ENCODE assay signal across 14 cellular contexts in the genomic region with DNA sequence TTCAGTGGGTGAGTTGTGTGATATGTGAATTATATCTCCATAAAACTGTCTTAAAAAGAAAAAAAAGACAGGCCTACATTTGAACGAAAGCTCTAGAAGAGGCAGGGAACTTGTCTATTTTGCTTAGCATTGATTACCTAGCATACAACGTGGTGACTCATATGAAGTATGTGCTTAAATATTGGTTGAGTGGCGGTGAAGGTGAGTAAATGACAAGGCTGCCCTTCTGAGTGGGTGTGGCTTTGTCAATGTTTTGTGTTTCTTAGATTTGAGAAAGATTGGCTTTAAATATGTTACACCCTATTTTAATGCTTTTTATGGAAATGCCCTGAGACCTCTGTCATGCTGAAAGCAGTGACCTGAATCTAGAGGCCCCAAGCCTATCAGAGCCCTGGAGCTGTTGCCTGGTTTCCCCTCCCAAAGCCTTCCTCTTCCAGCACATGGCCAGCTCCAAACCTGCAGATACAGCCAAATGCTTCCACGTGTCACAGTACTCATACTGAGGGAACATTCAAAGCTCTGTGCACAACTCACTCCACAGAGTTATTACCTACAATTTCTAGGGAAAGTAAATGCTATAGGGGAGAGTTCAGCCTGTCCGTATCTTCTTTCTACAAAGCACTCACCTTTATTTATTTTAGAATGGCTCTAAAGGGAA.
A peak's percentile ranks its signal among the peaks of the same experiment; 100 is the strongest.
DNase-seq lines count a peak whose midpoint lies in the region; ATAC-seq, FAIRE-seq and TF ChIP-seq lines count a peak whose summit lies in the region.
"Had no signal": no experiment of that assay in that cellular context is flagged by ENCODE, and none has a peak within 500 bp of the region (broad histone marks: within the 10 kb centered on the region; RNA-seq: fewer than 3 reads in every experiment).

No MANE protein-coding gene starts in this region.

- H3K9ac ChIP-seq in HepG2 (ENCODE audit: insufficient read depth, low read depth, low read length), result no peak overlapping the region

- ATAC-seq in HepG2 (peak; percentile 36; the same call in 1 of the 3 replicates), right lobe of liver (no peak), upper lobe of right lung (peak; percentile 34)

- intact Hi-C loops in HepG2 (cut with micrococcal nuclease; ENCODE audit: unreplicated experiment), result no loop called here
- intact Hi-C loops in right lobe of liver (cut with DNase I), result no loop called here
- intact Hi-C loops in esophagus muscularis mucosa (cut with DNase I), result no loop called here
- intact Hi-C loops in upper lobe of right lung (cut with DNase I), result no loop called here
- intact Hi-C loops in activated CD4-positive, alpha-beta memory T cell treated with anti-CD3 and anti-CD28 coated beads for 36 hours (cut with micrococcal nuclease), result no loop called here

- no peak overlapping the region for H2AFZ ChIP-seq in HepG2 (ENCODE audit: low read length)

- no peaks in the 10 kb centered on the region for H3K36me3 Mint-ChIP-seq in activated CD4-positive, alpha-beta memory T cell treated with anti-CD3 and anti-CD28 coated beads for 36 hours

- no peak for TF ChIP-seq RAD21 in HepG2 (CRISPR knock-in tag; IDR thresholded peaks at IDR 0.05)

- 20% methylated on average over 5 of the region's 5 CpGs for WGBS in HepG2 (ENCODE audit: low lambda C conversion rate)
- 70% methylated on average over 5 of the region's 5 CpGs for WGBS in right lobe of liver (ENCODE audit: insufficient coverage, low coverage, low lambda C conversion rate, missing lambda C conversion rate)
- 85% methylated on average over 5 of the region's 5 CpGs for WGBS in esophagus muscularis mucosa

- in situ Hi-C loops in HepG2 (cut with HindIII; ENCODE audit: extremely low pct_ligation_motif_present, low pct_unique_long_range_greater_than_20kb), result no loop called here

- H3K4me3 ChIP-seq in HepG2 (replicated peaks in 1 of 3; ENCODE audit: insufficient read depth in 1 of 3, low read depth in 2 of 3, low read length in 3 of 3), result no peak overlapping the region
- no peak overlapping the region for H3K4me3 ChIP-seq in right lobe of liver
- H3K4me3 ChIP-seq in esophagus muscularis mucosa, result no peak overlapping the region
- no peak overlapping the region for H3K4me3 ChIP-seq in upper lobe of right lung

- DNase-seq in HepG2 (ENCODE audit: low spot score), result peak; percentile 23
- DNase-seq in right lobe of liver, result no peak
- DNase-seq in SW480 (ENCODE audit: low spot score), result peak; percentile 1
- peak; percentile 53 for DNase-seq in esophagus muscularis mucosa (ENCODE audit: extremely low spot score)
- DNase-seq in upper lobe of right lung, result no peak
- DNase-seq in activated CD4-positive, alpha-beta memory T cell treated with anti-CD3 and anti-CD28 coated beads for 36 hours, result no peak
- no peak for DNase-seq in NCI-H1694 (lab: John Stamatoyannopoulos, UW)
- DNase-seq in kidney glomerular epithelial cell (lab: John Stamatoyannopoulos, UW), result no peak
- DNase-seq: C1 segment of cervical spinal cord; CD4-positive, alpha-beta T cell; DND-41; GDM1; H9 had no signal

- H3K27ac ChIP-seq in HepG2 (ENCODE audit: extremely low read length, insufficient read depth, low read length) (no peak overlapping the region), right lobe of liver (no peak overlapping the region), esophagus muscularis mucosa (replicated peaks in 1 of 4) (no peak overlapping the region), upper lobe of right lung (no peak overlapping the region)

- no peaks in the 10 kb centered on the region for H3K4me1 Mint-ChIP-seq in activated CD4-positive, alpha-beta memory T cell treated with anti-CD3 and anti-CD28 coated beads for 36 hours (ENCODE audit: low read depth)
- H3K4me1 Mint-ChIP-seq: B cell had no signal

- TF ChIP-seq EP300 in HepG2 (IDR thresholded peaks at IDR 0.05; ENCODE audit: low read depth in 2 of 2, low read length in 2 of 2) (no peak), HepG2 (CRISPR knock-in tag; IDR thresholded peaks at IDR 0.05; ENCODE audit: borderline replicate concordance) (no peak), esophagus muscularis mucosa (IDR thresholded peaks at IDR 0.05) (no peak)

- CTCF ChIA-PET in HepG2 (lab: Yijun Ruan, JAX; ENCODE audit: low intra/inter-chr PET ratio, low total read pairs), result no interaction called here
- CTCF ChIA-PET in activated CD4-positive, alpha-beta memory T cell treated with anti-CD3 and anti-CD28 coated beads for 36 hours (lab: Charles Lee), result interaction anchor here (0.6 kb wide), 1 partner anchor 42 kb away, joined by 3 read pairs; no protein-coding TSS in a partner anchor

- peaks cover 0 to 7% of the 10 kb centered on the region in 2 experiments; a peak in 2 of 5 replicates for H3K27me3 ChIP-seq in HepG2 (ENCODE audit: control insufficient read depth in 1 of 2, insufficient read depth in 2 of 2, low read length in 2 of 2)
- H3K27me3 ChIP-seq in right lobe of liver, result no peaks in the 10 kb centered on the region
- H3K27me3 ChIP-seq in esophagus muscularis mucosa, result peaks cover 0 to 5% (median 0%) of the 10 kb centered on the region in 4 donors
- no peaks in the 10 kb centered on the region for H3K27me3 ChIP-seq in upper lobe of right lung

- H3K36me3 ChIP-seq in HepG2 (replicated peaks in 1 of 2; ENCODE audit: control insufficient read depth in 1 of 2, insufficient read depth in 2 of 2, low read length in 2 of 2), result no peaks in the 10 kb centered on the region
- H3K36me3 ChIP-seq in right lobe of liver, result no peaks in the 10 kb centered on the region
- no peaks in the 10 kb centered on the region for H3K36me3 ChIP-seq in esophagus muscularis mucosa
- no peaks in the 10 kb centered on the region for H3K36me3 ChIP-seq in upper lobe of right lung

- H3K79me2 ChIP-seq in HepG2 (ENCODE audit: insufficient read depth, low read length), result no peaks in the 10 kb centered on the region

- FAIRE-seq in HepG2 (lab: Jason Lieb, UNC), result no peak

- no TSS peak for BruUV-seq in HepG2 (replicated peaks; lab: Mats Ljungman, UMichigan)

- POLR2A ChIA-PET in HepG2 (lab: Yijun Ruan, JAX), result no interaction called here
- POLR2A ChIA-PET in activated CD4-positive, alpha-beta memory T cell treated with anti-CD3 and anti-CD28 coated beads for 36 hours (lab: Charles Lee), result no interaction called here

- H3K4me1 ChIP-seq in HepG2 (ENCODE audit: insufficient read depth, low read length) (no peaks in the 10 kb centered on the region), right lobe of liver (no peaks in the 10 kb centered on the region), esophagus muscularis mucosa (no peaks in the 10 kb centered on the region), upper lobe of right lung (no peaks in the 10 kb centered on the region)

- TF ChIP-seq POLR2A in HepG2 (IDR thresholded peaks at IDR 0.05; ENCODE audit: insufficient read depth in 1 of 2, low read depth in 2 of 2, low read length in 2 of 2) (no peak), right lobe of liver (IDR thresholded peaks at IDR 0.05) (no peak), esophagus muscularis mucosa (IDR thresholded peaks at IDR 0.05; ENCODE audit: low read depth) (no peak)

- H3K9me3 ChIP-seq in HepG2 (ENCODE audit: low read length) (no peaks in the 10 kb centered on the region), right lobe of liver (no peaks in the 10 kb centered on the region), esophagus muscularis mucosa (no peaks in the 10 kb centered on the region), upper lobe of right lung (no peaks in the 10 kb centered on the region)

- H3K27me3 Mint-ChIP-seq in activated CD4-positive, alpha-beta memory T cell treated with anti-CD3 and anti-CD28 coated beads for 36 hours, result peaks cover 5% of the 10 kb centered on the region

- no peak for TF ChIP-seq CTCF in HepG2 (CRISPR knock-in tag; IDR thresholded peaks at IDR 0.05)
- TF ChIP-seq CTCF in right lobe of liver (IDR thresholded peaks at IDR 0.05), result no peak
- TF ChIP-seq CTCF in esophagus muscularis mucosa (IDR thresholded peaks at IDR 0.05), result no peak
- no peak for TF ChIP-seq CTCF in upper lobe of right lung (IDR thresholded peaks at IDR 0.05)

- no peaks in the 10 kb centered on the region for H4K20me1 ChIP-seq in HepG2 (ENCODE audit: insufficient read depth, low read length)

- H3K27ac Mint-ChIP-seq in activated CD4-positive, alpha-beta memory T cell treated with anti-CD3 and anti-CD28 coated beads for 36 hours, result no peak overlapping the region
- H3K27ac Mint-ChIP-seq: B cell; CD4-positive, alpha-beta T cell; H9 had no signal

- no peaks in the 10 kb centered on the region for H3K9me3 Mint-ChIP-seq in activated CD4-positive, alpha-beta memory T cell treated with anti-CD3 and anti-CD28 coated beads for 36 hours
- H3K9me3 Mint-ChIP-seq: CD4-positive, alpha-beta T cell; H9 had no signal

- H3K4me2 ChIP-seq in HepG2 (ENCODE audit: low read depth, low read length), result no peak overlapping the region

- no peak overlapping the region for H3K4me3 Mint-ChIP-seq in activated CD4-positive, alpha-beta memory T cell treated with anti-CD3 and anti-CD28 coated beads for 36 hours
- H3K4me3 Mint-ChIP-seq: B cell; CD4-positive, alpha-beta T cell; H9 had no signal

TF ChIP-seq in HepG2, 621 proteins besides CTCF, POLR2A, EP300 and RAD21:
- no peak for TF ChIP-seq ELF1 (CRISPR knock-in tag; IDR thresholded peaks at IDR 0.05)
- peak; percentile 89 for TF ChIP-seq MNT (IDR thresholded peaks at IDR 0.05)
- peak; percentile 52; the same call in 1 of the 2 replicates for TF ChIP-seq FOSL2 (CRISPR knock-in tag; IDR thresholded peaks at IDR 0.05)

Comparison
In these comparisons a context has a peak if more than half of its experiments do, and no peak if none do; other contexts are left out.
1. ATAC-seq: peak in HepG2 (single experiment) and upper lobe of right lung (single experiment); none in right lobe of liver (0 of 4).
2. DNase-seq: peak in HepG2 (single experiment), SW480 (single experiment) and esophagus muscularis mucosa (single experiment); none in right lobe of liver (0 of 3), upper lobe of right lung (single experiment), activated CD4-positive, alpha-beta memory T cell treated with anti-CD3 and anti-CD28 coated beads for 36 hours (single experiment), NCI-H1694 (single experiment) and kidney glomerular epithelial cell (single experiment).